In the genomic region with DNA sequence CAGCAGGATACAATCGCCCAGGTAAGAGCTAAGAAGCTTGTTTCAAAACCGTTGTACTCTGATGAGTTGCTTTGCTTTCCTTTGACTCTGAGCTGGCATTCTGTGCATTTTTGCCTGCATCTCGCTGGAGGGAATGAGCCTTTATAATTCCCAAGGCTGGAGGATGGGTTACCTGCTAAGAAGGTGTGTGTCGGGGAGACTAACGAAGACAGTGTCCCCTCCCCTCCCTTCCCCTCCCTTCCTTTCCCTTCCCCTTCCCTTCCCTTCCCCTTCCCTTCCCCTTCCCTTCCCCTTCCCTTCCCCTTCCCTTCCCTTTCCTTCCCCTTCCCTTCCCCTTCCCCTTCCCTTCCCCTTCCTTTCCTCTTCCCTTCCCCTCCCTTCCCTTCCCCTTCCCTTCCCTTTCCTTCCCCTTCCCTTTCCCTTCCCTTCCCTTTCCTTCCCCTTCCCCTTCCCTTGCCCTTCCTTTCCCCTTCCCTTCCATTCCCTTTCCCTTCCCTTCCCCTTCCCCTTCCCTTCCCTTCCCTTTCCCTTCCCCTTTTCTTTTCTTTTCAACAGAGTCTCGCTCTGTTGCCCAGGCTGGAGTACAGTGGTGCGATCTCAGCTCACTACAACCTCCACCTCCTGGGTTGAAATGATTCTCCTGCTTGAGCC, we compare ENCODE assay signal across 20 cellular contexts. TPM values are rescaled to one million over a fixed set of nuclear protein-coding genes. Genes with fewer than 3 reads are reported as not detected.
A peak's percentile ranks its signal among the peaks of the same experiment; 100 is the strongest.
DNase-seq lines count a peak whose midpoint lies in the region; ATAC-seq, FAIRE-seq and TF ChIP-seq lines count a peak whose summit lies in the region.
"Had no signal": no experiment of that assay in that cellular context is flagged by ENCODE, and none has a peak within 500 bp of the region (broad histone marks: within the 10 kb centered on the region; RNA-seq: fewer than 3 reads in every experiment).

No MANE protein-coding gene starts in this region.

- TF ChIP-seq POLR2A in K562 (conservative IDR thresholded peaks at IDR 0.05), result no peak

- no peak overlapping the region for H3K27ac ChIP-seq in K562 (ENCODE audit: extremely low read depth, low read depth, low read length)
- peak overlapping the region; percentile 91 for H3K27ac ChIP-seq in neutrophil
- H3K27ac ChIP-seq: SJCRH30 had no signal

- intact Hi-C loops in CD14-positive monocyte (cut with micrococcal nuclease) (no loop called here), K562 (cut with micrococcal nuclease) (no loop called here), left ventricle myocardium superior (cut with micrococcal nuclease) (no loop called here)

- H3K36me3 ChIP-seq in K562 (ENCODE audit: control insufficient read depth, insufficient read depth, low read length) (peaks cover 39% of the 10 kb centered on the region), neutrophil (peaks cover 35% of the 10 kb centered on the region)

- no peak for FAIRE-seq in K562 (lab: Jason Lieb, UNC)

- H3K36me3 Mint-ChIP-seq in CD14-positive monocyte (peaks cover 69 to 75% of the 10 kb centered on the region in 2 donors), HFFc6 (ENCODE audit: low read depth) (peaks cover 57% of the 10 kb centered on the region)

- no TSS peak for BruUV-seq in K562 (replicated peaks; lab: Mats Ljungman, UMichigan)

- TF ChIP-seq EP300 in K562 (IDR thresholded peaks at IDR 0.05; ENCODE audit: low read length), result no peak

- no CpG with 5 or more reads among the region's 7 CpGs for WGBS in K562 (ENCODE audit: insufficient coverage, low coverage, missing lambda C conversion rate)

- TF ChIP-seq CTCF in CD14-positive monocyte (IDR thresholded peaks at IDR 0.05) (no peak), HFFc6 (IDR thresholded peaks at IDR 0.05) (no peak), K562 (IDR thresholded peaks at IDR 0.05 in 2 of 3, conservative IDR thresholded peaks at IDR 0.05 in 1 of 3; ENCODE audit: insufficient read depth in 2 of 3, low read depth in 1 of 3, low read length in 3 of 3) (no peak), neutrophil (IDR thresholded peaks at IDR 0.05) (no peak)

- H3K4me3 ChIP-seq in K562 (no peak overlapping the region), neutrophil (ENCODE audit: low read depth in 1 of 2, low read length in 1 of 2) (no peak overlapping the region)
- H3K4me3 ChIP-seq: SJCRH30 had no signal

- H4K20me1 ChIP-seq in K562 (replicated peaks; ENCODE audit: control insufficient read depth, insufficient read depth, low read length), result no peaks in the 10 kb centered on the region

- H3K27me3 ChIP-seq in K562 (ENCODE audit: control insufficient read depth in 2 of 2, insufficient read depth in 2 of 2, low read length in 2 of 2) (no peaks in the 10 kb centered on the region), neutrophil (no peaks in the 10 kb centered on the region)
- H3K27me3 ChIP-seq: SJCRH30 had no signal

- H3K4me1 ChIP-seq in K562 (replicated peaks in 1 of 2; ENCODE audit: control insufficient read depth in 2 of 2, insufficient read depth in 2 of 2, low read length in 2 of 2) (peaks cover 9 to 13% of the 10 kb centered on the region in 2 experiments; a peak in 4 of 5 replicates), neutrophil (ENCODE audit: control insufficient read depth in 1 of 2, insufficient read depth in 1 of 2, low read depth in 1 of 2, low read length in 1 of 2) (peaks cover 71 to 83% of the 10 kb centered on the region in 2 experiments)
- H3K4me1 ChIP-seq: SJCRH30 had no signal

- H3K9me3 ChIP-seq in K562 (replicated peaks; ENCODE audit: control insufficient read depth, insufficient read depth, low read depth, low read length), result no peaks in the 10 kb centered on the region
- H3K9me3 ChIP-seq in neutrophil, result no peaks in the 10 kb centered on the region
- H3K9me3 ChIP-seq: SJCRH30 had no signal

- H2AFZ ChIP-seq in K562 (ENCODE audit: low read depth, low read length), result no peak overlapping the region

- H3K4me1 Mint-ChIP-seq in CD14-positive monocyte (peaks cover 65% of the 10 kb centered on the region), HFFc6 (ENCODE audit: low read depth) (peaks cover 22% of the 10 kb centered on the region)

- ATAC-seq in K562, result no peak
- no peak for ATAC-seq in left ventricle myocardium superior
- ATAC-seq: Panc1 had no signal

- no peaks in the 10 kb centered on the region for H3K79me2 ChIP-seq in K562 (ENCODE audit: control insufficient read depth, insufficient read depth, low read length)

- in situ Hi-C loops in K562 (cut with MboI), result no loop called here

- H3K4me3 Mint-ChIP-seq in CD14-positive monocyte, result no peak overlapping the region
- H3K4me3 Mint-ChIP-seq in HFFc6, result no peak overlapping the region
- H3K4me3 Mint-ChIP-seq: CD4-positive, CD25-positive, alpha-beta regulatory T cell had no signal

- DNase-seq in CD14-positive monocyte (ENCODE audit: low spot score) (no peak), HFFc6 (no peak), K562 (ENCODE audit: extremely low read depth in 1 of 4, low spot score in 3 of 4) (no peak), NCI-H2171 treated with DMSO at 0.1 percent for 48 hours (lab: John Stamatoyannopoulos, UW) (no peak), NCI-H774 (lab: John Stamatoyannopoulos, UW) (no peak), left ventricle myocardium superior (no peak)
- DNase-seq in activated CD4-positive, alpha-beta T cell treated with anti-CD3 and anti-CD28 coated beads for 1 hour, result no peak
- DNase-seq: ACHN; CD4-positive, CD25-positive, alpha-beta regulatory T cell; DMS153; GF-D8; H7; IMR-90; NCI-H1105; NCI-H1694 treated with DMSO at 0.1 percent for 48 hours; NCI-H2227 treated with DMSO at 0.1 percent for 48 hours; NCI-H524 treated with DMSO at 0.1 percent for 48 hours; SJCRH30 had no signal

- H3K27ac Mint-ChIP-seq in CD14-positive monocyte (peak overlapping the region; percentile 91 to 98 (median 97)), HFFc6 (peak overlapping the region; percentile 40; the same call in 1 of the 2 replicates)
- H3K27ac Mint-ChIP-seq: CD4-positive, CD25-positive, alpha-beta regulatory T cell had no signal

- H3K27me3 Mint-ChIP-seq in CD14-positive monocyte (ENCODE audit: low read depth in 3 of 3) (peaks cover 0 to 3% (median 1%) of the 10 kb centered on the region in 3 donors), HFFc6 (ENCODE audit: insufficient read depth) (no peaks in the 10 kb centered on the region)
- H3K27me3 Mint-ChIP-seq: CD4-positive, CD25-positive, alpha-beta regulatory T cell had no signal

- CTCF ChIA-PET in K562 (lab: Yijun Ruan, JAX; ENCODE audit: low intra/inter-chr PET ratio), result no interaction called here

- no peak for TF ChIP-seq RAD21 in K562 (CRISPR knock-in tag; conservative IDR thresholded peaks at IDR 0.05 in 1 of 2, IDR thresholded peaks at IDR 0.05 in 1 of 2)

- H3K4me2 ChIP-seq in K562 (ENCODE audit: insufficient read depth, low read length), result no peak overlapping the region

- no peaks in the 10 kb centered on the region for H3K9me3 Mint-ChIP-seq in CD14-positive monocyte
- no peaks in the 10 kb centered on the region for H3K9me3 Mint-ChIP-seq in HFFc6
- H3K9me3 Mint-ChIP-seq: CD4-positive, CD25-positive, alpha-beta regulatory T cell had no signal

- H3K9me1 ChIP-seq in K562 (ENCODE audit: control insufficient read depth, insufficient read depth, low read length), result no peaks in the 10 kb centered on the region

- no peak overlapping the region for H3K9ac ChIP-seq in K562 (ENCODE audit: insufficient read depth in 1 of 2, low read depth in 2 of 2, low read length in 2 of 2)

- POLR2A ChIA-PET in K562 (lab: Yijun Ruan, JAX), result interaction anchor here (0.6 to 1.5 kb wide), 3 partner anchors 13 to 20 kb away, joined by 3 read pairs; no protein-coding TSS in a partner anchor

RNA-seq across cellular contexts. Expression of a gene that starts 15.4 kb away (rescaled TPM):
- polyA plus RNA-seq in CD14-positive monocyte (100 to 1,000 TPM in 1 of 2 donors, 10 to 100 TPM in 1; 67.3 to 222 TPM), K562 (2011; rRNA removed) (3.6 and 9.5 TPM in 2 replicates), K562 (2014; fragmentation: Illumina TruSeq; extraction: Trizol) (7.0 and 7.2 TPM in 2 replicates), K562 (2014; fragmentation: Nextera tagmentation; extraction: Ambion mirVana) (10 to 100 TPM; 11.5 to 12.9 TPM), K562 (2014; rRNA removed) (4.7 and 5.3 TPM in 2 replicates)
- under 1 TPM; 0.38 to 0.85 (median 0.62) TPM for total RNA-seq in HFFc6 (2021; fragmentation: NEBNext Ultra II Directional; extraction: Animal tissue kit (Norgen Biotek cat#: 25700))
- total RNA-seq in K562 (2011; cell fraction: chromatin; rRNA removed; ENCODE audit: low replicate concordance), result 8.0 and 9.9 TPM in 2 replicates
- 8.6 and 12.2 TPM in 2 replicates for total RNA-seq in K562 (2011; cell fraction: nucleolus; rRNA removed)
- total RNA-seq in K562 (2011; cell fraction: nucleoplasm; rRNA removed), result 8.4 and 9.2 TPM in 2 replicates
- total RNA-seq in K562 (2014; rRNA removed) (2.2 and 2.5 TPM in 2 replicates), K562 (2014; rRNA removed; fragmentation: Illumina TruSeq; extraction: Trizol) (3.7 and 3.8 TPM in 2 replicates), K562 (2015; rRNA removed; fragmentation: Illumina TruSeq; extraction: Trizol) (2.4 and 2.5 TPM in 2 replicates), K562 (2021) (3.5 and 3.9 TPM in 2 replicates), left ventricle myocardium superior (6.9 TPM)
- polyA plus RNA-seq in K562 (2011; cell fraction: cytosol; rRNA removed), result 4.2 and 13.5 TPM in 2 replicates
- 3.5 and 8.0 TPM in 2 replicates for polyA plus RNA-seq in K562 (2011; cell fraction: nucleus; rRNA removed)
- 4.2 and 4.7 TPM in 2 replicates for polyA plus RNA-seq in K562 (2012)
- 4.7 and 8.5 TPM in 2 replicates for polyA minus RNA-seq in K562 (2011; rRNA and poly(A)+ RNA removed)
- polyA minus RNA-seq in K562 (2011; cell fraction: cytosol; rRNA and poly(A)+ RNA removed), result 0.64 and 5.8 TPM in 2 replicates
- polyA minus RNA-seq in K562 (2011; cell fraction: nucleus; rRNA and poly(A)+ RNA removed), result 1.8 and 2.4 TPM in 2 replicates
- total RNA-seq: H7 had no signal

RNA-seq across cellular contexts. Expression of a gene that starts 18.2 kb away (rescaled TPM):
- polyA plus RNA-seq in CD14-positive monocyte (1 to 10 TPM; 4.9 to 7.4 TPM), K562 (2011; rRNA removed) (2.3 and 3.2 TPM in 2 replicates), K562 (2014; fragmentation: Illumina TruSeq; extraction: Trizol) (5.7 and 7.5 TPM in 2 replicates), K562 (2014; fragmentation: Nextera tagmentation; extraction: Ambion mirVana) (1 to 10 TPM; 1.0 to 1.1 TPM), K562 (2014; rRNA removed) (3.7 and 4.2 TPM in 2 replicates)
- total RNA-seq in HFFc6 (2021; fragmentation: NEBNext Ultra II Directional; extraction: Animal tissue kit (Norgen Biotek cat#: 25700)), result 10 to 100 TPM; 15.3 to 17.5 (median 15.9) TPM
- 4.7 and 7.3 TPM in 2 replicates for total RNA-seq in K562 (2011; cell fraction: chromatin; rRNA removed; ENCODE audit: low replicate concordance)
- total RNA-seq in K562 (2011; cell fraction: nucleolus; rRNA removed), result 4.7 and 4.9 TPM in 2 replicates
- 4.8 and 7.8 TPM in 2 replicates for total RNA-seq in K562 (2011; cell fraction: nucleoplasm; rRNA removed)
- total RNA-seq in K562 (2014; rRNA removed) (2.9 and 4.0 TPM in 2 replicates), K562 (2014; rRNA removed; fragmentation: Illumina TruSeq; extraction: Trizol) (1.9 and 2.1 TPM in 2 replicates), K562 (2015; rRNA removed; fragmentation: Illumina TruSeq; extraction: Trizol) (2.4 and 2.5 TPM in 2 replicates), K562 (2021) (6.6 and 6.8 TPM in 2 replicates), left ventricle myocardium superior (25.9 TPM)
- polyA plus RNA-seq in K562 (2011; cell fraction: cytosol; rRNA removed), result 1.6 and 2.1 TPM in 2 replicates
- 4.8 and 7.3 TPM in 2 replicates for polyA plus RNA-seq in K562 (2011; cell fraction: nucleus; rRNA removed)
- 5.1 and 6.6 TPM in 2 replicates for polyA plus RNA-seq in K562 (2012)
- polyA minus RNA-seq in K562 (2011; rRNA and poly(A)+ RNA removed), result 2.2 TPM in 2 replicates
- polyA minus RNA-seq in K562 (2011; cell fraction: cytosol; rRNA and poly(A)+ RNA removed), result 2.2 and 3.4 TPM in 2 replicates
- polyA minus RNA-seq in K562 (2011; cell fraction: nucleus; rRNA and poly(A)+ RNA removed), result 1.6 and 2.4 TPM in 2 replicates

RNA-seq across cellular contexts. Expression of a gene that starts 31.3 kb away (rescaled TPM):
- 10 to 100 TPM; 18.7 to 30.0 TPM for polyA plus RNA-seq in CD14-positive monocyte
- 10 to 100 TPM; 41.1 to 48.9 (median 45.0) TPM for total RNA-seq in HFFc6 (2021; fragmentation: NEBNext Ultra II Directional; extraction: Animal tissue kit (Norgen Biotek cat#: 25700))
- total RNA-seq in K562 (2011; cell fraction: chromatin; rRNA removed; ENCODE audit: low replicate concordance), result 30.9 and 56.0 TPM in 2 replicates
- 19.0 and 19.1 TPM in 2 replicates for total RNA-seq in K562 (2011; cell fraction: nucleolus; rRNA removed)
- 36.8 and 50.1 TPM in 2 replicates for total RNA-seq in K562 (2011; cell fraction: nucleoplasm; rRNA removed)
- total RNA-seq in K562 (2014; rRNA removed), result 21.7 and 21.9 TPM in 2 replicates
- total RNA-seq in K562 (2014; rRNA removed; fragmentation: Illumina TruSeq; extraction: Trizol), result 21.0 and 23.6 TPM in 2 replicates
- 22.8 and 27.4 TPM in 2 replicates for total RNA-seq in K562 (2015; rRNA removed; fragmentation: Illumina TruSeq; extraction: Trizol)
- total RNA-seq in K562 (2021), result 18.9 and 21.7 TPM in 2 replicates
- 19.1 and 20.9 TPM in 2 replicates for polyA plus RNA-seq in K562 (2011; rRNA removed)
- polyA plus RNA-seq in K562 (2011; cell fraction: cytosol; rRNA removed), result 18.7 and 21.6 TPM in 2 replicates
- 31.6 and 38.3 TPM in 2 replicates for polyA plus RNA-seq in K562 (2011; cell fraction: nucleus; rRNA removed)
- 11.3 and 13.4 TPM in 2 replicates for polyA plus RNA-seq in K562 (2012)
- 17.1 and 18.1 TPM in 2 replicates for polyA plus RNA-seq in K562 (2014; fragmentation: Illumina TruSeq; extraction: Trizol)
- polyA plus RNA-seq in K562 (2014; fragmentation: Nextera tagmentation; extraction: Ambion mirVana), result 10 to 100 TPM; 22.1 to 32.8 TPM
- polyA plus RNA-seq in K562 (2014; rRNA removed), result 19.0 and 22.5 TPM in 2 replicates
- 26.2 and 32.6 TPM in 2 replicates for polyA minus RNA-seq in K562 (2011; rRNA and poly(A)+ RNA removed)
- polyA minus RNA-seq in K562 (2011; cell fraction: cytosol; rRNA and poly(A)+ RNA removed), result 15.3 and 16.4 TPM in 2 replicates
- 11.2 and 28.4 TPM in 2 replicates for polyA minus RNA-seq in K562 (2011; cell fraction: nucleus; rRNA and poly(A)+ RNA removed)
- 18.7 TPM for total RNA-seq in left ventricle myocardium superior
